In genomic region chr6:111942561-111942960, GRCh38 we compare ENCODE assay signal across 18 cellular contexts.
"Had no signal": no experiment of that assay in that cellular context is flagged by ENCODE, and none has a peak within 500 bp of the region (broad histone marks: within the 10 kb centered on the region; RNA-seq: fewer than 3 reads in every experiment).

No MANE protein-coding gene starts in this region.

- H3K4me1 ChIP-seq: prostate gland had no signal

- H3K36me3 ChIP-seq: prostate gland, thoracic aorta had no signal

- H3K27ac ChIP-seq: foreskin keratinocyte, prostate gland, thoracic aorta had no signal

- ATAC-seq: activated naive CD4-positive, alpha-beta T cell treated with anti-CD3 and anti-CD28 coated beads, Interleukin-2, amount 50 U/mL, for 72 hours; activated T-helper 17 cell treated with anti-CD3 and anti-CD28 coated beads, Interleukin-2, amount 50 U/mL, for 72 hours; foreskin keratinocyte; natural killer cell; WTC11 had no signal

- H3K27me3 ChIP-seq: foreskin keratinocyte had no signal

- DNase-seq: activated CD8-positive, alpha-beta memory T cell treated with anti-CD3 and anti-CD28 coated beads for 24 hours; activated CD8-positive, alpha-beta memory T cell treated with anti-CD3 and anti-CD28 coated beads, Interleukin-2, amount 50 U/mL, for 4 hours; activated T-cell treated with anti-CD3 and anti-CD28 coated beads, Interleukin-2, amount 50 U/mL, for 24 hours; aorta; caudate nucleus; dermis blood vessel endothelial cell; effector CD8-positive, alpha-beta T cell; erythroblast; foreskin keratinocyte; kidney; natural killer cell; stimulated activated CD4-positive, alpha-beta T cell treated with anti-CD3 and anti-CD28 coated beads, Interleukin-4, amount 100 ng/mL, for 24 hours; stimulated activated naive CD4-positive, alpha-beta T cell treated with Interleukin-2 at 50 U/mL for 16 hours had no signal

- H3K9me3 ChIP-seq: prostate gland had no signal

- H3K4me3 ChIP-seq: prostate gland, thoracic aorta had no signal
